ENCODE assay signal across 8 cellular contexts in genomic region chr22:41285441-41285819, GRCh38. TPM values are rescaled to one million over a fixed set of nuclear protein-coding genes. Genes with fewer than 3 reads are reported as not detected.
DNase-seq lines count a peak whose midpoint lies in the region; ATAC-seq and TF ChIP-seq lines count a peak whose summit lies in the region.

No MANE protein-coding gene starts in this region.

- H3K4me3 Mint-ChIP-seq in activated CD8-positive, alpha-beta memory T cell treated with anti-CD3 and anti-CD28 coated beads, Interleukin-2, amount 10 ng/mL, durations not matched to agents 7 days and 5 days = peak overlapping the region; percentile 92
- peak overlapping the region; percentile 84 for H3K4me3 Mint-ChIP-seq in endodermal cell

- no peak for TF ChIP-seq CTCF in endodermal cell (conservative IDR thresholded peaks at IDR 0.05)

- H3K4me3 ChIP-seq in endodermal cell (ENCODE audit: low read length) (peak overlapping the region; percentile 97), mononuclear cell (ENCODE audit: low read length) (peak overlapping the region; percentile 90)

- DNase-seq in ELR (ENCODE audit: low read depth) (peak; percentile 98), NCI-H460 (ENCODE audit: extremely low read depth, low read depth) (peak; percentile 48), endodermal cell (peak; percentile 77), NCI-H187 (lab: John Stamatoyannopoulos, UW) (no peak)
- peak; percentile 92 for DNase-seq in activated CD8-positive, alpha-beta memory T cell treated with anti-CD3 and anti-CD28 coated beads, Interleukin-2, amount 10 ng/mL, durations not matched to agents 7 days and 5 days
- DNase-seq in stimulated activated CD8-positive, alpha-beta memory T cell treated with anti-CD3 and anti-CD28 coated beads, Interleukin-2, amount 100 ng/mL, for 1 hour (ENCODE audit: low read depth in 2 of 2) = peak; percentile 46 to 68

- H3K36me3 ChIP-seq in endodermal cell (ENCODE audit: control insufficient read depth, insufficient read depth, low read length) = peaks cover 33% of the 10 kb centered on the region

- H3K9ac ChIP-seq in endodermal cell (ENCODE audit: extremely low read depth, low read length, poor library complexity, severe bottlenecking) = peak overlapping the region; percentile 83

- no peaks in the 10 kb centered on the region for H3K27me3 Mint-ChIP-seq in activated CD8-positive, alpha-beta memory T cell treated with anti-CD3 and anti-CD28 coated beads, Interleukin-2, amount 10 ng/mL, durations not matched to agents 7 days and 5 days
- no peaks in the 10 kb centered on the region for H3K27me3 Mint-ChIP-seq in endodermal cell (ENCODE audit: insufficient read depth)

- no peaks in the 10 kb centered on the region for H3K9me3 ChIP-seq in endodermal cell (ENCODE audit: control insufficient read depth, low read length)
- H3K9me3 ChIP-seq in mononuclear cell (ENCODE audit: low read depth, low read length) = no peaks in the 10 kb centered on the region

- peaks cover 21% of the 10 kb centered on the region for H3K36me3 Mint-ChIP-seq in activated CD8-positive, alpha-beta memory T cell treated with anti-CD3 and anti-CD28 coated beads, Interleukin-2, amount 10 ng/mL, durations not matched to agents 7 days and 5 days
- H3K36me3 Mint-ChIP-seq in endodermal cell (ENCODE audit: low read depth) = peaks cover 23% of the 10 kb centered on the region

- CTCF ChIA-PET in activated CD8-positive, alpha-beta memory T cell treated with anti-CD3 and anti-CD28 coated beads, Interleukin-2, amount 10 ng/mL, durations not matched to agents 7 days and 5 days (lab: Charles Lee) = interaction anchor here (0.6 to 1.8 kb wide), 5 partner anchors 17 to 1303 kb away, joined by 3 to 5 read pairs (median 3); partner anchors contain the start of gene TEF

- peak; percentile 4 for ATAC-seq in HG02798 (IDR thresholded peaks at IDR 0.05; ENCODE audit: poor library complexity, unreplicated experiment)
- ATAC-seq in activated CD8-positive, alpha-beta memory T cell treated with anti-CD3 and anti-CD28 coated beads, Interleukin-2, amount 10 ng/mL, durations not matched to agents 7 days and 5 days = peak; percentile 52

- H3K27ac Mint-ChIP-seq in activated CD8-positive, alpha-beta memory T cell treated with anti-CD3 and anti-CD28 coated beads, Interleukin-2, amount 10 ng/mL, durations not matched to agents 7 days and 5 days = peak overlapping the region; percentile 98
- peak overlapping the region; percentile 94 for H3K27ac Mint-ChIP-seq in endodermal cell

- H3K4me1 ChIP-seq in endodermal cell (ENCODE audit: control insufficient read depth, insufficient read depth, low read length) (peaks cover 15% of the 10 kb centered on the region), mononuclear cell (ENCODE audit: insufficient read depth, low read length) (peaks cover 28% of the 10 kb centered on the region)

- no peaks in the 10 kb centered on the region for H3K27me3 ChIP-seq in endodermal cell (ENCODE audit: control insufficient read depth, insufficient read depth, low read length, poor library complexity, severe bottlenecking)
- H3K27me3 ChIP-seq in mononuclear cell (ENCODE audit: insufficient read depth, low read length) = no peaks in the 10 kb centered on the region

- H3K4me1 Mint-ChIP-seq in activated CD8-positive, alpha-beta memory T cell treated with anti-CD3 and anti-CD28 coated beads, Interleukin-2, amount 10 ng/mL, durations not matched to agents 7 days and 5 days = peaks cover 36% of the 10 kb centered on the region
- peaks cover 19% of the 10 kb centered on the region for H3K4me1 Mint-ChIP-seq in endodermal cell

- WGBS in endodermal cell (ENCODE audit: insufficient coverage in 1 of 2, insufficient read length in 1 of 2), 2 experiments = 1 to 2% methylated on average over 11 to 30 of the region's 30 CpGs

- H3K27ac ChIP-seq in endodermal cell (ENCODE audit: low read depth, low read length) = peak overlapping the region; percentile 85

- no peaks in the 10 kb centered on the region for H3K9me3 Mint-ChIP-seq in activated CD8-positive, alpha-beta memory T cell treated with anti-CD3 and anti-CD28 coated beads, Interleukin-2, amount 10 ng/mL, durations not matched to agents 7 days and 5 days (ENCODE audit: low read depth)
- no peaks in the 10 kb centered on the region for H3K9me3 Mint-ChIP-seq in endodermal cell

RNA-seq across cellular contexts. Expression of gene RANGAP1, which starts 0.6 kb away (rescaled TPM):
- total RNA-seq in NCI-H460 (2014; rRNA removed; shearing (Covaris generic)) = 44.2 and 47.0 TPM in 2 replicates
- polyA plus RNA-seq in NCI-H460 (2014; cell fraction: nucleus; rRNA removed) = 109 and 121 TPM in 2 replicates
- total RNA-seq in activated CD8-positive, alpha-beta memory T cell treated with anti-CD3 and anti-CD28 coated beads, Interleukin-2, amount 10 ng/mL, durations not matched to agents 7 days and 5 days = 100 to 1,000 TPM; 145 to 155 TPM
- total RNA-seq in endodermal cell (100 to 1,000 TPM in 1 of 2 donors, 10 to 100 TPM in 1; 95.2 to 122 TPM), mononuclear cell (48.6 TPM)
- 76.3 TPM for polyA plus RNA-seq in endodermal cell (2013, experiment 1 of 2)
- 73.8 TPM for polyA plus RNA-seq in endodermal cell (2013, experiment 2 of 2)

RNA-seq across cellular contexts. Expression of gene ZC3H7B, which starts 15.9 kb away (rescaled TPM):
- 23.5 and 23.7 TPM in 2 replicates for total RNA-seq in NCI-H460 (2014; rRNA removed; shearing (Covaris generic))
- polyA plus RNA-seq in NCI-H460 (2014; cell fraction: nucleus; rRNA removed) = 34.0 and 39.0 TPM in 2 replicates
- 10 to 100 TPM; 56.3 to 62.4 TPM for total RNA-seq in activated CD8-positive, alpha-beta memory T cell treated with anti-CD3 and anti-CD28 coated beads, Interleukin-2, amount 10 ng/mL, durations not matched to agents 7 days and 5 days
- total RNA-seq in endodermal cell (10 to 100 TPM; 70.9 to 74.2 TPM), mononuclear cell (11.3 TPM)
- polyA plus RNA-seq in endodermal cell (2013, experiment 1 of 2) = 40.4 TPM
- 39.2 TPM for polyA plus RNA-seq in endodermal cell (2013, experiment 2 of 2)

RNA-seq across cellular contexts. Expression of gene CHADL, which starts 44.7 kb away (rescaled TPM):
- total RNA-seq in NCI-H460 (2014; rRNA removed; shearing (Covaris generic)) = 0.09 and 0.15 TPM in 2 replicates
- polyA plus RNA-seq in NCI-H460 (2014; cell fraction: nucleus; rRNA removed) = 0.17 TPM in 1 of 2 replicates, not detected in the other
- under 1 TPM; 0.12 to 0.38 TPM for total RNA-seq in activated CD8-positive, alpha-beta memory T cell treated with anti-CD3 and anti-CD28 coated beads, Interleukin-2, amount 10 ng/mL, durations not matched to agents 7 days and 5 days
- total RNA-seq in endodermal cell = 1 to 10 TPM in 1 of 2 donors, under 1 TPM in 1; 0.79 to 1.3 TPM
- 0.57 TPM for polyA plus RNA-seq in endodermal cell (2013, experiment 1 of 2)
- polyA plus RNA-seq in endodermal cell (2013, experiment 2 of 2) = 1.1 TPM
- 1.5 TPM for total RNA-seq in mononuclear cell

Comparison
In these comparisons a context has a peak if more than half of its experiments do, and no peak if none do; other contexts are left out.
1. DNase-seq: peak in ELR (single experiment), NCI-H460 (single experiment), activated CD8-positive, alpha-beta memory T cell treated with anti-CD3 and anti-CD28 coated beads, Interleukin-2, amount 10 ng/mL, durations not matched to agents 7 days and 5 days (single experiment), endodermal cell (single experiment) and stimulated activated CD8-positive, alpha-beta memory T cell treated with anti-CD3 and anti-CD28 coated beads, Interleukin-2, amount 100 ng/mL, for 1 hour (2 of 2); none in NCI-H187 (0 of 2).